Comparison of ENCODE assay signal across 1 cellular context in genomic region chr19:35043906-35044305, GRCh38.
TF ChIP-seq lines count a peak whose summit lies in the region.

No MANE protein-coding gene starts in this region.

TF ChIP-seq in liver, 16 proteins besides CTCF, POLR2A, EP300 and RAD21 (continued from another document):
- TF ChIP-seq MAX (IDR thresholded peaks at IDR 0.05) (no peak), TAF1 (conservative IDR thresholded peaks at IDR 0.05) (no peak), FOXA2 (IDR thresholded peaks at IDR 0.05) (no peak)
